Comparison of ENCODE assay signal across 1 cellular context in the genomic region with DNA sequence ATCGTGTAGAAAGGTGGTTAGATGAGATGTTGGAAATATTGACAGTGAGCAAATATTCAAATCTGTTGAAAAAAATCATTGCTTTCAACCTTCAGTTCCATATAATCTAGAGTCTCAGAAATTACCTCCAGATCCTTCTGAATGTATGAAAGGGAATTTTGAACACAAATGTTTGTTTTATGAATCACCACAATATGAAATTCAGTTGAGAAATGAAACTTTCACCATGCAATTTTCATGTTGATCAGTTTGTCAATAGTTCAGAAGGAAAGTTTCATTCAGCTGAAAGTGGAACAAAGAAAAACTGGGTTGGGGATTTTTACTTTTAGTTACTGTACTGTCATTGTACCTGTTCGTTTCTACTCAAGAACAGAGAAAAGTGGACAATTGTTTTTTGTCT.
TF ChIP-seq lines count a peak whose summit lies in the region.

No MANE protein-coding gene starts in this region.

TF ChIP-seq in HCT116, 20 proteins besides CTCF, POLR2A, EP300 and RAD21 (continued from another document):
- TF ChIP-seq, protein P1, sequence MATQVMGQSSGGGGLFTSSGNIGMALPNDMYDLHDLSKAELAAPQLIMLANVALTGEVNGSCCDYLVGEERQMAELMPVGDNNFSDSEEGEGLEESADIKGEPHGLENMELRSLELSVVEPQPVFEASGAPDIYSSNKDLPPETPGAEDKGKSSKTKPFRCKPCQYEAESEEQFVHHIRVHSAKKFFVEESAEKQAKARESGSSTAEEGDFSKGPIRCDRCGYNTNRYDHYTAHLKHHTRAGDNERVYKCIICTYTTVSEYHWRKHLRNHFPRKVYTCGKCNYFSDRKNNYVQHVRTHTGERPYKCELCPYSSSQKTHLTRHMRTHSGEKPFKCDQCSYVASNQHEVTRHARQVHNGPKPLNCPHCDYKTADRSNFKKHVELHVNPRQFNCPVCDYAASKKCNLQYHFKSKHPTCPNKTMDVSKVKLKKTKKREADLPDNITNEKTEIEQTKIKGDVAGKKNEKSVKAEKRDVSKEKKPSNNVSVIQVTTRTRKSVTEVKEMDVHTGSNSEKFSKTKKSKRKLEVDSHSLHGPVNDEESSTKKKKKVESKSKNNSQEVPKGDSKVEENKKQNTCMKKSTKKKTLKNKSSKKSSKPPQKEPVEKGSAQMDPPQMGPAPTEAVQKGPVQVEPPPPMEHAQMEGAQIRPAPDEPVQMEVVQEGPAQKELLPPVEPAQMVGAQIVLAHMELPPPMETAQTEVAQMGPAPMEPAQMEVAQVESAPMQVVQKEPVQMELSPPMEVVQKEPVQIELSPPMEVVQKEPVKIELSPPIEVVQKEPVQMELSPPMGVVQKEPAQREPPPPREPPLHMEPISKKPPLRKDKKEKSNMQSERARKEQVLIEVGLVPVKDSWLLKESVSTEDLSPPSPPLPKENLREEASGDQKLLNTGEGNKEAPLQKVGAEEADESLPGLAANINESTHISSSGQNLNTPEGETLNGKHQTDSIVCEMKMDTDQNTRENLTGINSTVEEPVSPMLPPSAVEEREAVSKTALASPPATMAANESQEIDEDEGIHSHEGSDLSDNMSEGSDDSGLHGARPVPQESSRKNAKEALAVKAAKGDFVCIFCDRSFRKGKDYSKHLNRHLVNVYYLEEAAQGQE (IDR thresholded peaks at IDR 0.05; ENCODE audit: low read depth), result no peak
- TF ChIP-seq ELF1 (IDR thresholded peaks at IDR 0.05; ENCODE audit: borderline replicate concordance, low read depth) (no peak), YY1 (IDR thresholded peaks at IDR 0.05; ENCODE audit: extremely low read depth, insufficient replicate concordance, low read depth, low read length) (no peak), CEBPB (IDR thresholded peaks at IDR 0.05; ENCODE audit: low read depth) (no peak), SIN3A (IDR thresholded peaks at IDR 0.05; ENCODE audit: low read depth) (no peak), CBX3 (IDR thresholded peaks at IDR 0.05; ENCODE audit: low read depth) (no peak), SP1 (IDR thresholded peaks at IDR 0.05; ENCODE audit: low read depth) (no peak)
- TF ChIP-seq, protein P2, sequence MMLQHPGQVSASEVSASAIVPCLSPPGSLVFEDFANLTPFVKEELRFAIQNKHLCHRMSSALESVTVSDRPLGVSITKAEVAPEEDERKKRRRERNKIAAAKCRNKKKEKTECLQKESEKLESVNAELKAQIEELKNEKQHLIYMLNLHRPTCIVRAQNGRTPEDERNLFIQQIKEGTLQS (IDR thresholded peaks at IDR 0.05), result no peak
